ENCODE assay signal across 1 cellular context in genomic region chr19:44764975-44765948, GRCh38.
TF ChIP-seq lines count a peak whose summit lies in the region.

No MANE protein-coding gene starts in this region.

TF ChIP-seq in HepG2, 621 proteins besides CTCF, POLR2A, EP300 and RAD21 (continued from another document and continues in another):
- 0 out of 2 replicates have a peak, but pooled peaks have one; percentile 29 for TF ChIP-seq ZNF784 (CRISPR knock-in tag; IDR thresholded peaks at IDR 0.05; ENCODE audit: borderline replicate concordance)
- TF ChIP-seq TBX3 (IDR thresholded peaks at IDR 0.05; ENCODE audit: borderline replicate concordance): peak; percentile 77; the same call in 1 of the 2 replicates
- TF ChIP-seq ZNF605 (CRISPR knock-in tag; IDR thresholded peaks at IDR 0.05): no peak
- peak; percentile 57 for TF ChIP-seq CREM (IDR thresholded peaks at IDR 0.05)
- no peak for TF ChIP-seq CREM (CRISPR knock-in tag; IDR thresholded peaks at IDR 0.05)
- TF ChIP-seq RARA (CRISPR knock-in tag; IDR thresholded peaks at IDR 0.05): peak; percentile 95
- TF ChIP-seq ZNF781 (CRISPR knock-in tag; IDR thresholded peaks at IDR 0.05; ENCODE audit: borderline replicate concordance, not compliant biosample characterization): peak; percentile 50
- no peak for TF ChIP-seq MLX (CRISPR knock-in tag; IDR thresholded peaks at IDR 0.05)
- peak; percentile 93 for TF ChIP-seq KDM1A (CRISPR knock-in tag; IDR thresholded peaks at IDR 0.05)
- peak; percentile 75; the same call in 1 of the 2 replicates for TF ChIP-seq ZBTB21 (CRISPR knock-in tag; IDR thresholded peaks at IDR 0.05)
- peak; percentile 27; the same call in 1 of the 2 replicates for TF ChIP-seq PBX2 (CRISPR knock-in tag; IDR thresholded peaks at IDR 0.05)
- TF ChIP-seq JUND (CRISPR knock-in tag; IDR thresholded peaks at IDR 0.05): peak; percentile 45; the same call in 1 of the 2 replicates
- TF ChIP-seq NCOA2 (CRISPR knock-in tag; IDR thresholded peaks at IDR 0.05): peak; percentile 92
- peak; percentile 94 for TF ChIP-seq RXRA (CRISPR knock-in tag; IDR thresholded peaks at IDR 0.05)
- TF ChIP-seq ZNF451 (CRISPR knock-in tag; IDR thresholded peaks at IDR 0.05): no peak
- peak; percentile 20; the same call in 1 of the 2 replicates for TF ChIP-seq MAFF (IDR thresholded peaks at IDR 0.05; ENCODE audit: low read depth, low read length)
- TF ChIP-seq HMG20B (CRISPR knock-in tag; conservative IDR thresholded peaks at IDR 0.05): peak; percentile 65; the same call in 1 of the 2 replicates
- peak; percentile 97 for TF ChIP-seq ZMYM2 (CRISPR knock-in tag; IDR thresholded peaks at IDR 0.05)
- no peak for TF ChIP-seq FOXA1 (IDR thresholded peaks at IDR 0.05)
- peak; percentile 64 for TF ChIP-seq FOXA1 (CRISPR knock-in tag; IDR thresholded peaks at IDR 0.05)
- no peak for TF ChIP-seq PTBP1 (IDR thresholded peaks at IDR 0.05; ENCODE audit: low read depth, low read length, poor library complexity, severe bottlenecking)
- no peak for TF ChIP-seq JDP2 (CRISPR knock-in tag; IDR thresholded peaks at IDR 0.05; ENCODE audit: borderline replicate concordance)
- TF ChIP-seq NFYC (CRISPR knock-in tag; IDR thresholded peaks at IDR 0.05): no peak
- peak; percentile 72 for TF ChIP-seq NCOR1 (IDR thresholded peaks at IDR 0.05; ENCODE audit: borderline replicate concordance, low read length)
- peak; percentile 65 for TF ChIP-seq ARID3A (IDR thresholded peaks at IDR 0.05; ENCODE audit: low read depth, low read length)
- TF ChIP-seq MAX (IDR thresholded peaks at IDR 0.05): peak; percentile 6; the same call in 1 of the 2 replicates
- TF ChIP-seq ZSCAN22 (CRISPR knock-in tag; IDR thresholded peaks at IDR 0.05): peak; percentile 48; the same call in 1 of the 2 replicates
- no peak for TF ChIP-seq ZNF775 (CRISPR knock-in tag; IDR thresholded peaks at IDR 0.05; ENCODE audit: borderline replicate concordance)
- TF ChIP-seq ELF1 (CRISPR knock-in tag; IDR thresholded peaks at IDR 0.05): peak; percentile 47; the same call in 1 of the 2 replicates
- TF ChIP-seq POGK (CRISPR knock-in tag; conservative IDR thresholded peaks at IDR 0.05): peak; percentile 68
- peak; percentile 77; the same call in 1 of the 2 replicates for TF ChIP-seq ZNF124 (CRISPR knock-in tag; IDR thresholded peaks at IDR 0.05)
- TF ChIP-seq ZFYVE20 (CRISPR knock-in tag; IDR thresholded peaks at IDR 0.05; ENCODE audit: borderline replicate concordance, low read depth): no peak
- TF ChIP-seq CHD4 (IDR thresholded peaks at IDR 0.05; ENCODE audit: borderline replicate concordance, low read length): peak; percentile 58; the same call in 1 of the 2 replicates
- 0 out of 2 replicates have a peak, but pooled peaks have one; percentile 61 for TF ChIP-seq FOXO1 (CRISPR knock-in tag; IDR thresholded peaks at IDR 0.05)
- peak; percentile 87 for TF ChIP-seq GATAD2A (CRISPR knock-in tag; IDR thresholded peaks at IDR 0.05)
- 0 out of 2 replicates have a peak, but pooled peaks have one; percentile 65 for TF ChIP-seq NCOA1 (CRISPR knock-in tag; IDR thresholded peaks at IDR 0.05)
- no peak for TF ChIP-seq ZNF382 (CRISPR knock-in tag; IDR thresholded peaks at IDR 0.05; ENCODE audit: borderline replicate concordance)
- peak; percentile 90 for TF ChIP-seq TRIM24 (CRISPR knock-in tag; IDR thresholded peaks at IDR 0.05)
- peak; percentile 63; the same call in 1 of the 2 replicates for TF ChIP-seq ZBTB25 (CRISPR knock-in tag; IDR thresholded peaks at IDR 0.05)
- no peak for TF ChIP-seq GMEB2 (CRISPR knock-in tag; IDR thresholded peaks at IDR 0.05; ENCODE audit: low read depth)
- no peak for TF ChIP-seq ZBTB1 (CRISPR knock-in tag; IDR thresholded peaks at IDR 0.05; ENCODE audit: borderline replicate concordance)
- TF ChIP-seq PATZ1 (CRISPR knock-in tag; IDR thresholded peaks at IDR 0.05): peak; percentile 94
- TF ChIP-seq BRCA1 (CRISPR knock-in tag; IDR thresholded peaks at IDR 0.05): no peak
- peak; percentile 43; the same call in 1 of the 2 replicates for TF ChIP-seq ZNF609 (CRISPR knock-in tag; IDR thresholded peaks at IDR 0.05; ENCODE audit: borderline replicate concordance)
- no peak; the same call in 1 of the 2 replicates for TF ChIP-seq EHMT2 (IDR thresholded peaks at IDR 0.05; ENCODE audit: borderline replicate concordance, low read depth, low read length)
